ENCODE assay signal across 8 cellular contexts in the genomic region with DNA sequence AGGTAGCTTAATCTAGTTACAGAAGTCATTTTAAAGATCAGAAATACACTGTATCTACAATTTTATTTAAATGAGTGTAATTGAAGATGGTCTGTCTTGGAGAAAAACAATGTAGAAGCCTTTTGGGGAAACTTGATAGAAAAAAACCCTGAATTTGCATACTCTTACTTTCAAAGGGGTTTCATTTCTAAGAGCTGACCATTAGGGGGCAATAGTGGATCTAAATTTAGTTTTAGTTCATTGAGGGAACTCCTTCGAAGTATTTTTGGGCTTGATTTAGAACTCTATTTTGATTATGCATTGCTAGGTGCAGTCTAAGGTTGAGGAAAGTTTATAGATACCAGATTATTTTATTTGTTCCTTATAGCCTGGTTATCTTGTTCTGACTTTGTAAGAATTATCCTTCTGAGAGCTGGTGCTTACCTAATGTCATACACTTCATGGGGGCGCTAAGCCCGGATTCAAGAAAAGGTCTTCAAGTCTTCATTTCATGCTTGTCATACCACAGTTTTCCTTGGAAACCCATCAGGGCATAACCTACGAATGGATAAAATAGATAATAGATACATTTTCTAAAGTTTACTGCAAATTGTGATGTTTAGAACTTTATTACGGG.
DNase-seq lines count a peak whose midpoint lies in the region; ATAC-seq, FAIRE-seq and TF ChIP-seq lines count a peak whose summit lies in the region.

No MANE protein-coding gene starts in this region.

- H3K27ac ChIP-seq in A549 = no peak overlapping the region

- ATAC-seq in A549 (peak; percentile 69 to 81; a peak in 5 of 6 replicates), HG03095 (IDR thresholded peaks at IDR 0.05; ENCODE audit: unreplicated experiment) (peak; percentile 63)
- peak; percentile 56 for ATAC-seq in stimulated activated naive CD8-positive, alpha-beta T cell treated with anti-CD3 and anti-CD28 coated beads, Interleukin-15, Interleukin-2, amounts not matched to agents 100 U/mL and 50 U/mL, for 24 hours

- 57% methylated on average over 5 of the region's 5 CpGs for WGBS in A549 (ENCODE audit: missing lambda C conversion rate)

- no peak overlapping the region for H3K4me3 ChIP-seq in A549
- H3K4me3 ChIP-seq in astrocyte of the spinal cord (ENCODE audit: low read depth, low read length) = no peak overlapping the region

- in situ Hi-C loops in astrocyte of the spinal cord (cut with HindIII; ENCODE audit: low sequenced_read_pairs) = loop anchor here (25.0 kb wide), 1 partner anchor 149 kb away; no protein-coding TSS in a partner anchor

- FAIRE-seq in A549 (lab: Jason Lieb, UNC) = peak; percentile 39

- H3K4me2 ChIP-seq in A549 = no peak overlapping the region

- no peak for TF ChIP-seq POLR2A in A549 (IDR thresholded peaks at IDR 0.05; ENCODE audit: low read length)

- TF ChIP-seq CTCF in A549 (IDR thresholded peaks at IDR 0.05) (peak; percentile 80), GM10248 (IDR thresholded peaks at IDR 0.05; ENCODE audit: control extremely low read depth, extremely low read depth, low read depth, missing control alignments) (peak; percentile 50), astrocyte of the spinal cord (IDR thresholded peaks at IDR 0.05; ENCODE audit: low read depth, low read length) (peak; percentile 60)

- DNase-seq in A549 (ENCODE audit: low read depth in 1 of 2, low spot score in 1 of 2) (peak; percentile 53 to 67), GM10248 (ENCODE audit: extremely low spot score) (peak; percentile 66), NCI-H510A (lab: John Stamatoyannopoulos, UW) (peak; percentile 14), astrocyte of the spinal cord (ENCODE audit: low read depth, low spot score) (peak; percentile 72), iPS DF 4.7 (ENCODE audit: extremely low read depth, low spot score) (peak; percentile 46)
- no peak for DNase-seq in stimulated activated naive CD8-positive, alpha-beta T cell treated with anti-CD3 and anti-CD28 coated beads, Interleukin-15, Interleukin-2, amounts not matched to agents 100 U/mL and 50 U/mL, for 24 hours
- DNase-seq in stimulated activated CD4-positive, alpha-beta T cell treated with anti-CD3 and anti-CD28 coated beads, Interleukin-15, amount 100 ng/mL, for 24 hours = no peak

- no peak for TF ChIP-seq EP300 in A549 (IDR thresholded peaks at IDR 0.05)

- H3K4me1 ChIP-seq in A549 = no peaks in the 10 kb centered on the region

- H3K9me3 ChIP-seq in A549 = no peaks in the 10 kb centered on the region

- peak; percentile 77 to 78 for TF ChIP-seq RAD21 in A549 (conservative IDR thresholded peaks at IDR 0.05 in 1 of 2, IDR thresholded peaks at IDR 0.05 in 1 of 2)

- CTCF ChIA-PET in A549 (lab: Yijun Ruan, JAX) (interaction anchor here (0.7 to 9.7 kb wide), 48 partner anchors 8 to 706 kb away, joined by 3 to 98 read pairs (median 4); partner anchors contain the start of genes MXI1 and SMNDC1), GM10248 (lab: Yijun Ruan, JAX) (interaction anchor here (0.8 to 3.0 kb wide), 49 partner anchors 9 to 477 kb away, joined by 3 to 38 read pairs (median 5); partner anchors contain the start of gene SMNDC1)

- POLR2A ChIA-PET in A549 (lab: Yijun Ruan, JAX) (no interaction called here), GM10248 (lab: Yijun Ruan, JAX) (no interaction called here)

TF ChIP-seq in A549, 52 proteins besides CTCF, POLR2A, EP300 and RAD21:
- TF ChIP-seq MYC (IDR thresholded peaks at IDR 0.05; ENCODE audit: borderline replicate concordance, low read length) = no peak
- peak; percentile 67; the same call in 2 of the 3 replicates for TF ChIP-seq SMC3 (IDR thresholded peaks at IDR 0.05)

Comparison
In these comparisons a context has a peak if more than half of its experiments do, and no peak if none do; other contexts are left out.
1. DNase-seq: peak in A549 (2 of 2), GM10248 (single experiment), NCI-H510A (single experiment), astrocyte of the spinal cord (single experiment) and iPS DF 4.7 (single experiment); none in stimulated activated naive CD8-positive, alpha-beta T cell treated with anti-CD3 and anti-CD28 coated beads, Interleukin-15, Interleukin-2, amounts not matched to agents 100 U/mL and 50 U/mL, for 24 hours (single experiment) and stimulated activated CD4-positive, alpha-beta T cell treated with anti-CD3 and anti-CD28 coated beads, Interleukin-15, amount 100 ng/mL, for 24 hours (single experiment).
2. Peak in every context shown above with its lines, with median percentiles within 50 percentile points of each other: ATAC-seq and CTCF ChIP-seq.